ENCODE assay signal across 24 cellular contexts in the genomic region with DNA sequence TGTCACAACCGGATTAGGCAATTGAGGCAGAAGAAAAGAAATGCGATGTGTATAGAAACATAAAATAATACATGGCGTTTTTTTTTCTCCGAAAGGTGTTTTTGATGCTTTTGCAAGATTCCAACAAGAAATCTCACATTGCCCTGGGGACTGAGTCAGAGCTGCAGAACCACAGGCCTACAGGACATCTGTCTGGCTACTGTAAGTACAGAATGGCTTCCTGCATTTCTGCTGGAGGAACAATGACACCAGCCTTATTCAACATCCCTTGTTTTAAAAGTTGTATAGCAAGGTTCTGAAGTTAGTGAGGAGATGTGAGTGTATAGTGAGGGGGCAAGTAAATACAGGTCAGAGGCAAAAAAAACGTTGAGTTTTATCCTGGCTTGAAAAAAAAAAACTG.
A peak's percentile ranks its signal among the peaks of the same experiment; 100 is the strongest.
DNase-seq lines count a peak whose midpoint lies in the region; ATAC-seq, FAIRE-seq and TF ChIP-seq lines count a peak whose summit lies in the region.
"Had no signal": no experiment of that assay in that cellular context is flagged by ENCODE, and none has a peak within 500 bp of the region (broad histone marks: within the 10 kb centered on the region; RNA-seq: fewer than 3 reads in every experiment).

No MANE protein-coding gene starts in this region.

- no peaks in the 10 kb centered on the region for H3K79me1 ChIP-seq in IMR-90 (ENCODE audit: low read depth in 1 of 2, low read length in 2 of 2)

- no peak overlapping the region for H3K14ac ChIP-seq in IMR-90 (replicated peaks; ENCODE audit: low read depth, low read length)

- no peak for TF ChIP-seq POLR2A in IMR-90 (IDR thresholded peaks at IDR 0.05; ENCODE audit: low read depth, low read length)

- WGBS in IMR-90 (ENCODE audit: extremely low coverage in 2 of 2, insufficient read length in 1 of 2), 2 experiments, result no CpG with 5 or more reads among the region's 5 CpGs

- H2AK5ac ChIP-seq in IMR-90 (ENCODE audit: low read depth, low read length), result no peak overlapping the region

- no peak overlapping the region for H4K5ac ChIP-seq in IMR-90 (ENCODE audit: low read depth, low read length)

- peak overlapping the region; percentile 35 for H2BK5ac ChIP-seq in IMR-90 (ENCODE audit: low read depth, low read length, poor library complexity, severe bottlenecking)

- in situ Hi-C loops in IMR-90 (cut with MboI; ENCODE audit: low sequenced_read_pairs), result no loop called here

- intact Hi-C loops in IMR-90 (cut with micrococcal nuclease), result no loop called here

- H3K23ac ChIP-seq in IMR-90 (ENCODE audit: low read depth, low read length), result no peak overlapping the region

- no peak overlapping the region for H2BK120ac ChIP-seq in IMR-90 (ENCODE audit: low read depth, low read length)

- dilution Hi-C loops in IMR-90 (cut with HindIII; ENCODE audit: low sequenced_read_pairs, unreplicated experiment) (no loop called here), keratinocyte (cut with MboI; ENCODE audit: extremely low pct_ligation_motif_present, low sequenced_read_pairs) (no loop called here)

- H3K4me3 ChIP-seq in IMR-90 (ENCODE audit: insufficient read depth, low read depth, low read length) (no peak overlapping the region), astrocyte (ENCODE audit: insufficient read depth, low read depth, low read length) (no peak overlapping the region), keratinocyte (ENCODE audit: control insufficient read depth in 2 of 3, extremely low read depth in 1 of 3, insufficient read depth in 2 of 3, low read depth in 1 of 3, low read length in 3 of 3) (peak overlapping the region in 1 of 3 experiments; percentile 22)
- H3K4me3 ChIP-seq: heart right ventricle had no signal

- H2BK20ac ChIP-seq in IMR-90 (ENCODE audit: low read depth, low read length), result no peak overlapping the region

- no peaks in the 10 kb centered on the region for H3K9me3 Mint-ChIP-seq in astrocyte (ENCODE audit: unreplicated experiment)
- H3K9me3 Mint-ChIP-seq: activated T-helper 1 cell treated with anti-CD3 and anti-CD28 coated beads, Interleukin-12 subunit alpha, Interleukin-12 subunit beta, Interleukin-2, Interleukin-4 antibody, amounts not matched to agents 30 ng/mL and 10 ng/mL and 1 ng/mL, durations not matched to agents 14 hours and 24 hours and 36 hours; mesothelial cell of epicardium; naive thymus-derived CD8-positive, alpha-beta T cell had no signal

- H3K9me1 ChIP-seq in IMR-90 (ENCODE audit: insufficient read depth, low read length), result no peaks in the 10 kb centered on the region; the same call in 1 of the 2 replicates
- no peaks in the 10 kb centered on the region for H3K9me1 ChIP-seq in keratinocyte (ENCODE audit: control insufficient read depth, extremely low read depth, insufficient read depth, low read length)

- H3K36me3 Mint-ChIP-seq in astrocyte (ENCODE audit: low read depth, unreplicated experiment), result no peaks in the 10 kb centered on the region
- H3K36me3 Mint-ChIP-seq: activated CD8-positive, alpha-beta memory T cell treated with anti-CD3 and anti-CD28 coated beads, Interleukin-2, amount 10 ng/mL, durations not matched to agents 7 days and 5 days; mesothelial cell of epicardium; naive thymus-derived CD8-positive, alpha-beta T cell had no signal

- H3K79me2 ChIP-seq in astrocyte (ENCODE audit: insufficient read depth, low read length) (no peaks in the 10 kb centered on the region), keratinocyte (ENCODE audit: control insufficient read depth, insufficient read depth, low read length) (no peaks in the 10 kb centered on the region)

- no peak overlapping the region for H4K8ac ChIP-seq in IMR-90 (ENCODE audit: low read depth in 2 of 2, low read length in 2 of 2)

- no peak overlapping the region for H3K4me3 Mint-ChIP-seq in astrocyte (ENCODE audit: unreplicated experiment)
- H3K4me3 Mint-ChIP-seq: activated CD8-positive, alpha-beta memory T cell treated with anti-CD3 and anti-CD28 coated beads, Interleukin-2, amount 10 ng/mL, durations not matched to agents 7 days and 5 days; activated T-helper 1 cell treated with anti-CD3 and anti-CD28 coated beads, Interleukin-12 subunit alpha, Interleukin-12 subunit beta, Interleukin-2, Interleukin-4 antibody, amounts not matched to agents 30 ng/mL and 10 ng/mL and 1 ng/mL, durations not matched to agents 14 hours and 24 hours and 36 hours; mesothelial cell of epicardium; naive thymus-derived CD8-positive, alpha-beta T cell had no signal

- H3K27ac ChIP-seq in IMR-90 (ENCODE audit: insufficient read depth, low read length) (no peak overlapping the region), astrocyte (ENCODE audit: low read depth, low read length) (peak overlapping the region; percentile 39), keratinocyte (ENCODE audit: control insufficient read depth, insufficient read depth, low read length) (peak overlapping the region; percentile 61)
- H3K27ac ChIP-seq: C4-2B, heart right ventricle, KMS-11, VCaP had no signal

- H3K4ac ChIP-seq in IMR-90 (ENCODE audit: low read depth, low read length), result no peak overlapping the region

- peak overlapping the region; percentile 48 for H3K27ac Mint-ChIP-seq in astrocyte (ENCODE audit: unreplicated experiment)
- H3K27ac Mint-ChIP-seq: activated CD8-positive, alpha-beta memory T cell treated with anti-CD3 and anti-CD28 coated beads, Interleukin-2, amount 10 ng/mL, durations not matched to agents 7 days and 5 days; activated T-helper 1 cell treated with anti-CD3 and anti-CD28 coated beads, Interleukin-12 subunit alpha, Interleukin-12 subunit beta, Interleukin-2, Interleukin-4 antibody, amounts not matched to agents 30 ng/mL and 10 ng/mL and 1 ng/mL, durations not matched to agents 14 hours and 24 hours and 36 hours; mesothelial cell of epicardium; naive thymus-derived CD8-positive, alpha-beta T cell had no signal

- no TSS peak for BruUV-seq in IMR-90 (replicated peaks; lab: Mats Ljungman, UMichigan)

- H4K91ac ChIP-seq in IMR-90 (ENCODE audit: insufficient read depth, low read depth, low read length), result no peak overlapping the region

- no peak overlapping the region for H3K56ac ChIP-seq in IMR-90 (ENCODE audit: extremely low read depth, insufficient read depth, low read length)

- H2AFZ ChIP-seq in IMR-90 (replicated peaks; ENCODE audit: low read length, poor library complexity) (no peak overlapping the region), astrocyte (ENCODE audit: low read depth, low read length) (no peak overlapping the region), keratinocyte (ENCODE audit: control insufficient read depth, low read length) (no peak overlapping the region)

- POLR2A ChIA-PET in IMR-90 (lab: Charles Lee; ENCODE audit: unreplicated experiment), result no interaction called here

- H3K9ac ChIP-seq in IMR-90 (ENCODE audit: low read depth, low read length), result no peak overlapping the region
- H3K9ac ChIP-seq in astrocyte (ENCODE audit: low read length), result no peak overlapping the region
- H3K9ac ChIP-seq in keratinocyte (ENCODE audit: control insufficient read depth, extremely low read depth, insufficient read depth, low read length), result no peak overlapping the region
- H3K9ac ChIP-seq: KMS-11 had no signal

- no peak overlapping the region for H2AK9ac ChIP-seq in IMR-90 (replicated peaks; ENCODE audit: low read depth, low read length, poor library complexity)

- DNase-seq in AG20443 (ENCODE audit: low spot score), result peak; percentile 26
- no peak for DNase-seq in IMR-90
- DNase-seq in astrocyte (ENCODE audit: low read depth), result no peak
- no peak for DNase-seq in keratinocyte (ENCODE audit: low read depth, low spot score)
- DNase-seq in NCI-H510A (lab: John Stamatoyannopoulos, UW), result no peak
- DNase-seq: activated CD4-positive, alpha-beta T cell treated with anti-CD3 and anti-CD28 coated beads, Interleukin-2, amount 50 U/mL, for 1 hour; activated CD8-positive, alpha-beta memory T cell treated with anti-CD3 and anti-CD28 coated beads, Interleukin-2, amount 10 ng/mL, durations not matched to agents 7 days and 5 days; activated naive CD4-positive, alpha-beta T cell treated with anti-CD3 and anti-CD28 coated beads, Interleukin-2, amount 50 U/mL, for 16 hours; heart right ventricle; naive thymus-derived CD8-positive, alpha-beta T cell; NCI-H2171 treated with DMSO at 0.1 percent for 48 hours; NCI-H526; RPMI8226; small intestine; stimulated activated CD4-positive, alpha-beta T cell treated with anti-CD3 and anti-CD28 coated beads, Interleukin-2, amount 100 ng/mL, for 24 hours had no signal

- TF ChIP-seq CTCF in IMR-90 (conservative IDR thresholded peaks at IDR 0.05; ENCODE audit: low read depth, low read length), result no peak
- no peak for TF ChIP-seq CTCF in astrocyte (IDR thresholded peaks at IDR 0.05; ENCODE audit: insufficient read depth, low read depth, low read length)
- no peak for TF ChIP-seq CTCF in keratinocyte (optimal IDR thresholded peaks at IDR 0.05 in 1 of 3, IDR thresholded peaks at IDR 0.05 in 1 of 3, conservative IDR thresholded peaks at IDR 0.05 in 1 of 3; ENCODE audit: extremely low read depth in 1 of 3, insufficient read depth in 2 of 3, low read length in 3 of 3)

- H3K27me3 Mint-ChIP-seq in astrocyte (ENCODE audit: low read depth, unreplicated experiment), result no peaks in the 10 kb centered on the region
- H3K27me3 Mint-ChIP-seq: activated CD8-positive, alpha-beta memory T cell treated with anti-CD3 and anti-CD28 coated beads, Interleukin-2, amount 10 ng/mL, durations not matched to agents 7 days and 5 days had no signal

- no peak for TF ChIP-seq RAD21 in IMR-90 (IDR thresholded peaks at IDR 0.05; ENCODE audit: low read length)

- H3K4me2 ChIP-seq in IMR-90 (ENCODE audit: low read depth, low read length), result no peak overlapping the region
- H3K4me2 ChIP-seq in astrocyte (ENCODE audit: low read length), result peak overlapping the region; percentile 68
- peak overlapping the region; percentile 74 for H3K4me2 ChIP-seq in keratinocyte (ENCODE audit: control insufficient read depth, extremely low read depth, insufficient read depth, low read depth, low read length)
- H3K4me2 ChIP-seq: KMS-11 had no signal

- CTCF ChIA-PET in IMR-90 (lab: Yijun Ruan, JAX), result no interaction called here

- H3K18ac ChIP-seq in IMR-90 (ENCODE audit: low read depth, low read length), result no peak overlapping the region

- H3K4me1 Mint-ChIP-seq in astrocyte (ENCODE audit: low read depth, unreplicated experiment), result peaks cover 16% of the 10 kb centered on the region
- H3K4me1 Mint-ChIP-seq: activated CD8-positive, alpha-beta memory T cell treated with anti-CD3 and anti-CD28 coated beads, Interleukin-2, amount 10 ng/mL, durations not matched to agents 7 days and 5 days; naive thymus-derived CD8-positive, alpha-beta T cell had no signal

- H3K36me3 ChIP-seq in IMR-90 (ENCODE audit: control insufficient read depth, insufficient read depth, low read length), result no peaks in the 10 kb centered on the region
- H3K36me3 ChIP-seq in astrocyte (ENCODE audit: insufficient read depth, low read length), result no peaks in the 10 kb centered on the region
- no peaks in the 10 kb centered on the region for H3K36me3 ChIP-seq in keratinocyte (ENCODE audit: control insufficient read depth in 2 of 2, extremely low read depth in 1 of 2, insufficient read depth in 2 of 2, low read length in 2 of 2)
- H3K36me3 ChIP-seq: heart right ventricle had no signal

- no peak for ATAC-seq in IMR-90 (ENCODE audit: low read depth)
- no peak for ATAC-seq in HG02938 (IDR thresholded peaks at IDR 0.05; ENCODE audit: unreplicated experiment)
- ATAC-seq in HG02981 (IDR thresholded peaks at IDR 0.05; ENCODE audit: unreplicated experiment), result no peak
- ATAC-seq in GM21825 (IDR thresholded peaks at IDR 0.05; ENCODE audit: unreplicated experiment), result no peak
- ATAC-seq: activated CD8-positive, alpha-beta memory T cell treated with anti-CD3 and anti-CD28 coated beads, Interleukin-2, amount 10 ng/mL, durations not matched to agents 7 days and 5 days; heart right ventricle; left lobe of liver; naive thymus-derived CD8-positive, alpha-beta T cell had no signal

- H4K20me1 ChIP-seq in IMR-90 (ENCODE audit: insufficient read depth, low read length) (no peaks in the 10 kb centered on the region), astrocyte (ENCODE audit: insufficient read depth, low read length) (no peaks in the 10 kb centered on the region), keratinocyte (ENCODE audit: control insufficient read depth, extremely low read depth, insufficient read depth, low read length) (no peaks in the 10 kb centered on the region)

- no peak overlapping the region for H2BK15ac ChIP-seq in IMR-90 (ENCODE audit: low read depth, low read length)

- FAIRE-seq in astrocyte (lab: Jason Lieb, UNC) (no peak), keratinocyte (lab: Jason Lieb, UNC) (peak; percentile 62)
- FAIRE-seq: small intestine had no signal

- no peaks in the 10 kb centered on the region for H3K4me1 ChIP-seq in IMR-90 (ENCODE audit: control insufficient read depth, insufficient read depth, low read length)
- H3K4me1 ChIP-seq in astrocyte (ENCODE audit: insufficient read depth, low read length), result peaks cover 19% of the 10 kb centered on the region
- H3K4me1 ChIP-seq in keratinocyte (ENCODE audit: control insufficient read depth, extremely low read depth, insufficient read depth, low read length), result peaks cover 31% of the 10 kb centered on the region
- H3K4me1 ChIP-seq: heart right ventricle had no signal

- H3K27me3 ChIP-seq in IMR-90 (ENCODE audit: control insufficient read depth, insufficient read depth, low read length), result no peaks in the 10 kb centered on the region
- no peaks in the 10 kb centered on the region for H3K27me3 ChIP-seq in astrocyte (ENCODE audit: insufficient read depth, low read length)
- no peaks in the 10 kb centered on the region for H3K27me3 ChIP-seq in keratinocyte (ENCODE audit: control insufficient read depth, extremely low read depth, insufficient read depth, low read length)
- H3K27me3 ChIP-seq: heart right ventricle had no signal

- H3K9me3 ChIP-seq in IMR-90 (ENCODE audit: control insufficient read depth, insufficient read depth, low read length) (no peaks in the 10 kb centered on the region), astrocyte (ENCODE audit: insufficient read depth, low read depth, low read length) (no peaks in the 10 kb centered on the region), keratinocyte (ENCODE audit: control insufficient read depth, low read depth, low read length) (no peaks in the 10 kb centered on the region)
- H3K9me3 ChIP-seq: heart right ventricle had no signal
